ENCODE assay signal across 1 cellular context in genomic region chr19:3721131-3721899, GRCh38.
TF ChIP-seq lines count a peak whose summit lies in the region.

No MANE protein-coding gene starts in this region.

TF ChIP-seq in HepG2, 621 proteins besides CTCF, POLR2A, EP300 and RAD21 (continued from another document and continues in another):
- 0 out of 2 replicates have a peak, but pooled peaks have one; percentile 51 for TF ChIP-seq ZHX1 (CRISPR knock-in tag; IDR thresholded peaks at IDR 0.05; ENCODE audit: low read depth)
- TF ChIP-seq HNRNPUL1 (IDR thresholded peaks at IDR 0.05; ENCODE audit: low read depth, low read length): no peak
- TF ChIP-seq ZNF792 (CRISPR knock-in tag; IDR thresholded peaks at IDR 0.05): no peak
- TF ChIP-seq MATR3 (CRISPR knock-in tag; IDR thresholded peaks at IDR 0.05): no peak
- no peak for TF ChIP-seq TEAD2 (CRISPR knock-in tag; IDR thresholded peaks at IDR 0.05)
- TF ChIP-seq POGK (CRISPR knock-in tag; conservative IDR thresholded peaks at IDR 0.05): no peak
- TF ChIP-seq ZNF33B (CRISPR knock-in tag; IDR thresholded peaks at IDR 0.05): no peak
- no peak for TF ChIP-seq DMAP1 (CRISPR knock-in tag; IDR thresholded peaks at IDR 0.05)
- TF ChIP-seq NFE2L2 (IDR thresholded peaks at IDR 0.05; ENCODE audit: low read length): no peak
- TF ChIP-seq IKZF1 (IDR thresholded peaks at IDR 0.05): no peak
- TF ChIP-seq DNMT1 (CRISPR knock-in tag; IDR thresholded peaks at IDR 0.05): no peak
- TF ChIP-seq ZNF740 (CRISPR knock-in tag; IDR thresholded peaks at IDR 0.05): no peak
- no peak for TF ChIP-seq NFE2L1 (CRISPR knock-in tag; IDR thresholded peaks at IDR 0.05; ENCODE audit: borderline replicate concordance)
- no peak for TF ChIP-seq HMG20B (CRISPR knock-in tag; conservative IDR thresholded peaks at IDR 0.05)
- no peak for TF ChIP-seq RNF2 (conservative IDR thresholded peaks at IDR 0.05; ENCODE audit: low read depth)
- TF ChIP-seq PRDM4 (CRISPR knock-in tag; IDR thresholded peaks at IDR 0.05; ENCODE audit: borderline replicate concordance): no peak
- peak; percentile 70 for TF ChIP-seq CBFB (CRISPR knock-in tag; IDR thresholded peaks at IDR 0.05)
- no peak for TF ChIP-seq NCOA1 (CRISPR knock-in tag; IDR thresholded peaks at IDR 0.05)
- TF ChIP-seq ZNF44 (CRISPR knock-in tag; IDR thresholded peaks at IDR 0.05): no peak
- TF ChIP-seq ZBTB38 (CRISPR knock-in tag; IDR thresholded peaks at IDR 0.05): no peak
- TF ChIP-seq SNAI1 (CRISPR knock-in tag; IDR thresholded peaks at IDR 0.05; ENCODE audit: borderline replicate concordance): no peak
- no peak for TF ChIP-seq JDP2 (CRISPR knock-in tag; IDR thresholded peaks at IDR 0.05; ENCODE audit: borderline replicate concordance)
- no peak for TF ChIP-seq SATB2 (CRISPR knock-in tag; IDR thresholded peaks at IDR 0.05)
- TF ChIP-seq ZGPAT (CRISPR knock-in tag; IDR thresholded peaks at IDR 0.05): peak; percentile 79
- TF ChIP-seq MXD3 (CRISPR knock-in tag; IDR thresholded peaks at IDR 0.05): no peak; the same call in 1 of the 2 replicates
- TF ChIP-seq ZNF709 (CRISPR knock-in tag; IDR thresholded peaks at IDR 0.05): no peak
- TF ChIP-seq ZNF263 (CRISPR knock-in tag; IDR thresholded peaks at IDR 0.05): peak; percentile 35; the same call in 1 of the 2 replicates
- no peak for TF ChIP-seq ZNF775 (CRISPR knock-in tag; IDR thresholded peaks at IDR 0.05; ENCODE audit: borderline replicate concordance)
- TF ChIP-seq SIN3A (IDR thresholded peaks at IDR 0.05; ENCODE audit: borderline replicate concordance, low read depth, low read length): no peak
- TF ChIP-seq MAZ (IDR thresholded peaks at IDR 0.05; ENCODE audit: borderline replicate concordance, low read depth, low read length): peak; percentile 96
- TF ChIP-seq MAZ (CRISPR knock-in tag; IDR thresholded peaks at IDR 0.05; ENCODE audit: low read depth): peak; percentile 91
- TF ChIP-seq SRY (CRISPR knock-in tag; IDR thresholded peaks at IDR 0.05): 0 out of 2 replicates have a peak, but pooled peaks have one; percentile 24
- TF ChIP-seq ETV5 (CRISPR knock-in tag; IDR thresholded peaks at IDR 0.05; ENCODE audit: borderline replicate concordance): 0 out of 2 replicates have a peak, but pooled peaks have one; percentile 11
- TF ChIP-seq ZNF225 (CRISPR knock-in tag; IDR thresholded peaks at IDR 0.05): no peak
- TF ChIP-seq PRDM10 (CRISPR knock-in tag; IDR thresholded peaks at IDR 0.05; ENCODE audit: low read depth): no peak
- no peak for TF ChIP-seq USF2 (IDR thresholded peaks at IDR 0.05; ENCODE audit: low read depth, low read length)
- no peak for TF ChIP-seq USF2 (CRISPR knock-in tag; IDR thresholded peaks at IDR 0.05; ENCODE audit: borderline replicate concordance)
- peak; percentile 35; the same call in 1 of the 3 replicates for TF ChIP-seq MXI1 (IDR thresholded peaks at IDR 0.05; ENCODE audit: borderline replicate concordance, low read depth, low read length)
- TF ChIP-seq HDAC6 (IDR thresholded peaks at IDR 0.05; ENCODE audit: low read depth, low read length): no peak
- no peak for TF ChIP-seq ZNF530 (CRISPR knock-in tag; IDR thresholded peaks at IDR 0.05; ENCODE audit: low read depth)
- TF ChIP-seq ZNF768 (CRISPR knock-in tag; IDR thresholded peaks at IDR 0.05): peak; percentile 80
- TF ChIP-seq PATZ1 (CRISPR knock-in tag; IDR thresholded peaks at IDR 0.05): peak; percentile 58; the same call in 1 of the 2 replicates
- no peak for TF ChIP-seq SNAPC5 (CRISPR knock-in tag; IDR thresholded peaks at IDR 0.05; ENCODE audit: borderline replicate concordance)
